ENCODE assay signal across 8 cellular contexts in genomic region chr17:81910840-81911276, GRCh38. TPM values are rescaled to one million over a fixed set of nuclear protein-coding genes. Genes with fewer than 3 reads are reported as not detected.
DNase-seq lines count a peak whose midpoint lies in the region; ATAC-seq and TF ChIP-seq lines count a peak whose summit lies in the region.

No MANE protein-coding gene starts in this region.

- H3K4me3 Mint-ChIP-seq in natural killer cell treated with Interleukin-12 subunit alpha and Interleukin-12 subunit beta and Interleukin-15 and Interleukin-18, amount 100 ng/mL, for 72 hours, result peak overlapping the region; percentile 84

- H3K27ac Mint-ChIP-seq in natural killer cell treated with Interleukin-12 subunit alpha and Interleukin-12 subunit beta and Interleukin-15 and Interleukin-18, amount 100 ng/mL, for 72 hours, result no peak overlapping the region

- peaks cover 6% of the 10 kb centered on the region for H3K36me3 Mint-ChIP-seq in natural killer cell treated with Interleukin-12 subunit alpha and Interleukin-12 subunit beta and Interleukin-15 and Interleukin-18, amount 100 ng/mL, for 72 hours

- no peak for DNase-seq in GM12865 (ENCODE audit: low read depth)
- no peak for DNase-seq in MG63
- peak; percentile 64 for DNase-seq in natural killer cell treated with Interleukin-12 subunit alpha and Interleukin-12 subunit beta and Interleukin-15 and Interleukin-18, amount 100 ng/mL, for 72 hours (ENCODE audit: low spot score)
- DNase-seq in GM13977 (ENCODE audit: low spot score), result no peak
- DNase-seq in NCI-H774 (lab: John Stamatoyannopoulos, UW), result no peak
- DNase-seq in COLO829 (ENCODE audit: low spot score), result no peak

- no peaks in the 10 kb centered on the region for H3K9me3 Mint-ChIP-seq in natural killer cell treated with Interleukin-12 subunit alpha and Interleukin-12 subunit beta and Interleukin-15 and Interleukin-18, amount 100 ng/mL, for 72 hours

- no peaks in the 10 kb centered on the region for H3K27me3 Mint-ChIP-seq in natural killer cell treated with Interleukin-12 subunit alpha and Interleukin-12 subunit beta and Interleukin-15 and Interleukin-18, amount 100 ng/mL, for 72 hours

- no peak overlapping the region for H3K27ac ChIP-seq in ectodermal cell (ENCODE audit: insufficient read depth, low read depth, low read length, poor library complexity, severe bottlenecking)

- ATAC-seq in GM21723 (IDR thresholded peaks at IDR 0.05; ENCODE audit: unreplicated experiment), result peak; percentile 31
- peak in 1 of 2 donors; percentile 64 for ATAC-seq in natural killer cell treated with Interleukin-12 subunit alpha and Interleukin-12 subunit beta and Interleukin-15 and Interleukin-18, amount 100 ng/mL, for 72 hours

- 1% methylated on average over 55 of the region's 55 CpGs for whole genome bisulfite sequencing in ectodermal cell, 2 experiments

- peaks cover 4 to 5% of the 10 kb centered on the region in 2 donors for H3K4me1 Mint-ChIP-seq in natural killer cell treated with Interleukin-12 subunit alpha and Interleukin-12 subunit beta and Interleukin-15 and Interleukin-18, amount 100 ng/mL, for 72 hours (ENCODE audit: low read depth in 2 of 2)

- H3K27me3 ChIP-seq in MG63, result no peaks in the 10 kb centered on the region
- peaks cover 15% of the 10 kb centered on the region for H3K27me3 ChIP-seq in ectodermal cell (ENCODE audit: control insufficient read depth, insufficient read depth, low read length, poor library complexity, severe bottlenecking)

- H3K36me3 ChIP-seq in MG63 (peaks cover 36% of the 10 kb centered on the region), ectodermal cell (ENCODE audit: control insufficient read depth, insufficient read depth, low read length) (peaks cover 12% of the 10 kb centered on the region)

- H3K4me1 ChIP-seq in ectodermal cell (ENCODE audit: control insufficient read depth, insufficient read depth, low read length), result peaks cover 7% of the 10 kb centered on the region

- H3K9me3 ChIP-seq in MG63, result no peaks in the 10 kb centered on the region; the same call in 1 of the 2 replicates
- no peaks in the 10 kb centered on the region for H3K9me3 ChIP-seq in ectodermal cell (ENCODE audit: control insufficient read depth, low read length)

- TF ChIP-seq CTCF in GM12865 (IDR thresholded peaks at IDR 0.05; ENCODE audit: insufficient read depth, low read depth, low read length, missing control alignments) (no peak), GM13977 (IDR thresholded peaks at IDR 0.05; ENCODE audit: extremely low read depth, insufficient read depth, missing control alignments) (no peak)

- H3K4me3 ChIP-seq in GM12865 (ENCODE audit: low read depth, low read length) (peak overlapping the region; percentile 82), MG63 (peak overlapping the region; percentile 64), ectodermal cell (ENCODE audit: insufficient read depth, low read depth, low read length) (peak overlapping the region; percentile 59)

- in situ Hi-C loops in GM13977 (cut with MboI; ENCODE audit: low pct_unique_long_range_greater_than_20kb, low sequenced_read_pairs, unreplicated experiment), result no loop called here

RNA-seq across cellular contexts. Expression of gene PCYT2, which starts 0.3 kb away (rescaled TPM):
- total RNA-seq in MG63 (2014; rRNA removed; shearing (Covaris generic); ENCODE audit: low replicate concordance), result 24.6 and 47.0 TPM in 2 replicates
- 12.8 TPM for polyA plus RNA-seq in ectodermal cell (2013, experiment 1 of 4)
- polyA plus RNA-seq in ectodermal cell (2013, experiment 2 of 4), result 14.9 TPM
- 9.1 TPM for polyA plus RNA-seq in ectodermal cell (2013, experiment 3 of 4)
- 10.1 TPM for polyA plus RNA-seq in ectodermal cell (2013, experiment 4 of 4)
- 10 to 100 TPM; 30.4 to 36.5 TPM for total RNA-seq in natural killer cell treated with Interleukin-12 subunit alpha and Interleukin-12 subunit beta and Interleukin-15 and Interleukin-18, amount 100 ng/mL, for 72 hours

RNA-seq across cellular contexts. Expression of gene SIRT7, which starts 7.1 kb away (rescaled TPM):
- total RNA-seq in MG63 (2014; rRNA removed; shearing (Covaris generic); ENCODE audit: low replicate concordance), result 22.1 and 25.9 TPM in 2 replicates
- polyA plus RNA-seq in ectodermal cell (2013, experiment 1 of 4), result 16.9 TPM
- polyA plus RNA-seq in ectodermal cell (2013, experiment 2 of 4), result 17.6 TPM
- 14.1 TPM for polyA plus RNA-seq in ectodermal cell (2013, experiment 3 of 4)
- 19.3 TPM for polyA plus RNA-seq in ectodermal cell (2013, experiment 4 of 4)
- 10 to 100 TPM; 69.4 to 77.6 TPM for total RNA-seq in natural killer cell treated with Interleukin-12 subunit alpha and Interleukin-12 subunit beta and Interleukin-15 and Interleukin-18, amount 100 ng/mL, for 72 hours

RNA-seq across cellular contexts. Expression of gene NPB, which starts 8.8 kb away (rescaled TPM):
- total RNA-seq in MG63 (2014; rRNA removed; shearing (Covaris generic); ENCODE audit: low replicate concordance), result 1.3 and 2.5 TPM in 2 replicates
- polyA plus RNA-seq in ectodermal cell (2013, experiment 1 of 4), result 0.63 TPM
- 0.92 TPM for polyA plus RNA-seq in ectodermal cell (2013, experiment 2 of 4)
- polyA plus RNA-seq in ectodermal cell (2013, experiment 3 of 4), result 1.1 TPM
- 1.7 TPM for polyA plus RNA-seq in ectodermal cell (2013, experiment 4 of 4)
- under 1 TPM; 0.17 to 0.50 TPM for total RNA-seq in natural killer cell treated with Interleukin-12 subunit alpha and Interleukin-12 subunit beta and Interleukin-15 and Interleukin-18, amount 100 ng/mL, for 72 hours

RNA-seq across cellular contexts. Expression of gene MAFG, which starts 16.7 kb away (rescaled TPM):
- total RNA-seq in MG63 (2014; rRNA removed; shearing (Covaris generic); ENCODE audit: low replicate concordance), result 11.8 and 14.9 TPM in 2 replicates
- 19.5 TPM for polyA plus RNA-seq in ectodermal cell (2013, experiment 1 of 4)
- polyA plus RNA-seq in ectodermal cell (2013, experiment 2 of 4), result 16.7 TPM
- 12.0 TPM for polyA plus RNA-seq in ectodermal cell (2013, experiment 3 of 4)
- polyA plus RNA-seq in ectodermal cell (2013, experiment 4 of 4), result 12.7 TPM
- total RNA-seq in natural killer cell treated with Interleukin-12 subunit alpha and Interleukin-12 subunit beta and Interleukin-15 and Interleukin-18, amount 100 ng/mL, for 72 hours, result 10 to 100 TPM; 26.7 to 49.4 TPM

RNA-seq across cellular contexts. Expression of gene ANAPC11, which starts 19.3 kb away (rescaled TPM):
- 161 and 303 TPM in 2 replicates for total RNA-seq in MG63 (2014; rRNA removed; shearing (Covaris generic); ENCODE audit: low replicate concordance)
- polyA plus RNA-seq in ectodermal cell (2013, experiment 1 of 4), result 158 TPM
- 150 TPM for polyA plus RNA-seq in ectodermal cell (2013, experiment 2 of 4)
- polyA plus RNA-seq in ectodermal cell (2013, experiment 3 of 4), result 197 TPM
- 177 TPM for polyA plus RNA-seq in ectodermal cell (2013, experiment 4 of 4)
- 100 to 1,000 TPM in 1 of 2 donors, 10 to 100 TPM in 1; 81.3 to 112 TPM for total RNA-seq in natural killer cell treated with Interleukin-12 subunit alpha and Interleukin-12 subunit beta and Interleukin-15 and Interleukin-18, amount 100 ng/mL, for 72 hours
